Comparison of ENCODE assay signal across 1 cellular context in genomic region chr12:75704664-75705063, GRCh38.
TF ChIP-seq lines count a peak whose summit lies in the region.

No MANE protein-coding gene starts in this region.

TF ChIP-seq in H1, 55 proteins besides CTCF, POLR2A, EP300 and RAD21:
- TF ChIP-seq KDM1A (IDR thresholded peaks at IDR 0.05; ENCODE audit: borderline replicate concordance, low read length) (no peak), PHF8 (conservative IDR thresholded peaks at IDR 0.05; ENCODE audit: low read depth, low read length) (no peak), NANOG (IDR thresholded peaks at IDR 0.05; ENCODE audit: insufficient read depth, low read depth, low read length, poor library complexity, severe bottlenecking) (no peak), SUZ12 (IDR thresholded peaks at IDR 0.05; ENCODE audit: low read length) (no peak), MAFK (IDR thresholded peaks at IDR 0.05; ENCODE audit: low read depth, low read length) (no peak), JUND (IDR thresholded peaks at IDR 0.05; ENCODE audit: low read length) (no peak), SRF (IDR thresholded peaks at IDR 0.05; ENCODE audit: low read depth, low read length) (no peak), ZNF274 (IDR thresholded peaks at IDR 0.05; ENCODE audit: borderline replicate concordance, extremely low read depth, low read length) (no peak), EGR1 (IDR thresholded peaks at IDR 0.05; ENCODE audit: borderline replicate concordance, low read depth, low read length) (no peak), SP2 (IDR thresholded peaks at IDR 0.05; ENCODE audit: low read length) (no peak), YY1 (IDR thresholded peaks at IDR 0.05; ENCODE audit: low read depth, low read length) (no peak)
